In the genomic region with DNA sequence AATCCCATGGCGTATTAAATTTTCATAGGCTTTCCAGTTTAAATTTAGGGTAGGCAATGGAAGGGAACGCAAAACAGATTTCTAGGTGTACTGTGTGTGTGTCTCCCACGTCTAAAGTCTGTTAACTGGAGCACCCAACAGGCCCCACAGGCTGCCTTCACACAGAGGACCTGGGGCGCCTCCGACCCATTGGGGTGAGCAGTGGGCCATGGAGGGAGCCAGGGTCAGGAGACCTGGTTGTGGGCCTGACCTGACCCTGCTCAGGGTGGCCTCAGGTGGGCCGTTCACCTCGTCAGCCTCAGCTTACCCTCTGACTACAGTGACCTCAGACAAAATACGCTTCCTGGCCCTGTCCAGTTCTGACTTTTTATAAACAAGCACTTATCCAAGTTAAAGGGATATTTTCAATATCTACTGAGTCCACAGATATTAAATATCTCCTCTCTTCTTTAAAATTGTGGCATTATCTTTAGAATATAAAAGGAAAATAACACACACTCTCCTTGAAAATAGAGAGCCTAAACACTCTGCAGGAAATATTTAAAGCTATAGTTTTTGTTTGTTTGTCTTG, we compare ENCODE assay signal across 21 cellular contexts.
A peak's percentile ranks its signal among the peaks of the same experiment; 100 is the strongest.
DNase-seq lines count a peak whose midpoint lies in the region; ATAC-seq and TF ChIP-seq lines count a peak whose summit lies in the region.
"Had no signal": no experiment of that assay in that cellular context is flagged by ENCODE, and none has a peak within 500 bp of the region (broad histone marks: within the 10 kb centered on the region; RNA-seq: fewer than 3 reads in every experiment).

No MANE protein-coding gene starts in this region.

- H3K9me3 ChIP-seq in osteoblast (ENCODE audit: low read depth, low read length) (no peaks in the 10 kb centered on the region), thyroid gland (no peaks in the 10 kb centered on the region)
- H3K9me3 ChIP-seq: spleen had no signal

- H2AFZ ChIP-seq in osteoblast (ENCODE audit: low read length): no peak overlapping the region

- H3K4me3 Mint-ChIP-seq in chondrocyte (ENCODE audit: unreplicated experiment): no peak overlapping the region
- H3K4me3 Mint-ChIP-seq: activated CD8-positive, alpha-beta T cell treated with anti-CD3 and anti-CD28 coated beads for 36 hours; activated naive CD4-positive, alpha-beta T cell treated with anti-CD3 and anti-CD28 coated beads, Interleukin-2, amount 50 U/mL, for 24 hours; CD8-positive, alpha-beta memory T cell; naive thymus-derived CD4-positive, alpha-beta T cell had no signal

- peaks cover 43% of the 10 kb centered on the region for H3K4me1 Mint-ChIP-seq in chondrocyte (ENCODE audit: low read depth)
- H3K4me1 Mint-ChIP-seq: activated naive CD4-positive, alpha-beta T cell treated with anti-CD3 and anti-CD28 coated beads, Interleukin-2, amount 50 U/mL, for 24 hours; CD8-positive, alpha-beta memory T cell; naive thymus-derived CD4-positive, alpha-beta T cell had no signal

- ATAC-seq in GM18870 (IDR thresholded peaks at IDR 0.05; ENCODE audit: unreplicated experiment): no peak
- ATAC-seq: activated CD8-positive, alpha-beta T cell treated with anti-CD3 and anti-CD28 coated beads for 36 hours; foreskin keratinocyte; naive thymus-derived CD4-positive, alpha-beta T cell had no signal

- TF ChIP-seq POLR2A in thyroid gland (IDR thresholded peaks at IDR 0.05): no peak

- peaks cover 18% of the 10 kb centered on the region for H3K36me3 Mint-ChIP-seq in chondrocyte (ENCODE audit: low read depth)
- H3K36me3 Mint-ChIP-seq: activated naive CD4-positive, alpha-beta T cell treated with anti-CD3 and anti-CD28 coated beads, Interleukin-2, amount 50 U/mL, for 24 hours; CD8-positive, alpha-beta memory T cell; naive thymus-derived CD4-positive, alpha-beta T cell had no signal

- peak overlapping the region; percentile 33 for H3K27ac ChIP-seq in RWPE1
- H3K27ac ChIP-seq in osteoblast (ENCODE audit: low read depth, low read length): peak overlapping the region; percentile 72
- peak overlapping the region; percentile 66 to 79 (median 67) for H3K27ac ChIP-seq in thyroid gland
- H3K27ac ChIP-seq: foreskin keratinocyte, spleen had no signal

- no peak overlapping the region for H3K4me3 ChIP-seq in osteoblast (ENCODE audit: insufficient read depth, low read length)
- H3K4me3 ChIP-seq in thyroid gland (replicated peaks in 1 of 3): no peak overlapping the region
- H3K4me3 ChIP-seq: spleen had no signal

- CTCF ChIA-PET in RWPE1 (lab: Yijun Ruan, JAX): no interaction called here

- POLR2A ChIA-PET in RWPE1 (lab: Yijun Ruan, JAX; ENCODE audit: low non-redundant PET): no interaction called here

- DNase-seq in RWPE1 (ENCODE audit: low spot score) (no peak), chondrocyte (ENCODE audit: low spot score) (no peak), osteoblast (ENCODE audit: insufficient read length, low spot score, missing footprints) (peak; percentile 46), thyroid gland (no peak), epidermal melanocyte (ENCODE audit: insufficient read length, low spot score) (no peak)
- DNase-seq in stimulated activated CD4-positive, alpha-beta T cell treated with anti-CD3 and anti-CD28 coated beads, Interleukin-1b, Interleukin-23, amount 100 ng/mL, for 48 hours: no peak
- DNase-seq: activated CD8-positive, alpha-beta T cell treated with anti-CD3 and anti-CD28 coated beads for 36 hours; CD8-positive, alpha-beta memory T cell; dermis blood vessel endothelial cell; DMS53; foreskin keratinocyte; GF-D8; mesenchymal stem cell; naive thymus-derived CD4-positive, alpha-beta T cell; NCI-H1105 treated with DMSO at 0.1 percent for 48 hours; NCI-H2107; NCI-H510A treated with DMSO at 0.1 percent for 48 hours; spleen; T-helper 9 cell had no signal

- H3K4me2 ChIP-seq in osteoblast (ENCODE audit: insufficient read depth, low read length): no peak overlapping the region

- intact Hi-C loops in thyroid gland (cut with DNase I): no loop called here

- 77 to 90% methylated on average over 7 to 8 of the region's 8 CpGs for WGBS in thyroid gland, 2 donors

- H3K27me3 ChIP-seq in osteoblast (ENCODE audit: insufficient read depth, low read length) (no peaks in the 10 kb centered on the region), thyroid gland (no peaks in the 10 kb centered on the region)
- H3K27me3 ChIP-seq: foreskin keratinocyte, spleen had no signal

- TF ChIP-seq CTCF in RWPE1 (conservative IDR thresholded peaks at IDR 0.05; ENCODE audit: low read depth) (no peak), chondrocyte (IDR thresholded peaks at IDR 0.05) (no peak), osteoblast (IDR thresholded peaks at IDR 0.05; ENCODE audit: extremely low read depth, low read depth, low read length) (no peak), thyroid gland (IDR thresholded peaks at IDR 0.05) (no peak)

- H3K79me2 ChIP-seq in osteoblast (ENCODE audit: insufficient read depth, low read length): no peaks in the 10 kb centered on the region

- H3K36me3 ChIP-seq in osteoblast (ENCODE audit: insufficient read depth, low read length): peaks cover 76% of the 10 kb centered on the region
- peaks cover 17 to 20% of the 10 kb centered on the region in 2 donors for H3K36me3 ChIP-seq in thyroid gland

- H3K27ac Mint-ChIP-seq in chondrocyte (ENCODE audit: unreplicated experiment): peak overlapping the region; percentile 67
- H3K27ac Mint-ChIP-seq: activated CD8-positive, alpha-beta T cell treated with anti-CD3 and anti-CD28 coated beads for 36 hours; activated naive CD4-positive, alpha-beta T cell treated with anti-CD3 and anti-CD28 coated beads, Interleukin-2, amount 50 U/mL, for 24 hours; CD8-positive, alpha-beta memory T cell; naive thymus-derived CD4-positive, alpha-beta T cell had no signal

- no peaks in the 10 kb centered on the region for H3K9me3 Mint-ChIP-seq in chondrocyte (ENCODE audit: low read depth)
- H3K9me3 Mint-ChIP-seq: activated CD8-positive, alpha-beta T cell treated with anti-CD3 and anti-CD28 coated beads for 36 hours; activated naive CD4-positive, alpha-beta T cell treated with anti-CD3 and anti-CD28 coated beads, Interleukin-2, amount 50 U/mL, for 24 hours; CD8-positive, alpha-beta memory T cell had no signal

- peaks cover 18% of the 10 kb centered on the region for H3K4me1 ChIP-seq in osteoblast (ENCODE audit: insufficient read depth, low read length)
- peaks cover 43 to 45% of the 10 kb centered on the region in 2 donors for H3K4me1 ChIP-seq in thyroid gland
- H3K4me1 ChIP-seq: foreskin keratinocyte, spleen had no signal

- H3K27me3 Mint-ChIP-seq in chondrocyte (ENCODE audit: low read depth): no peaks in the 10 kb centered on the region
- H3K27me3 Mint-ChIP-seq: activated CD8-positive, alpha-beta T cell treated with anti-CD3 and anti-CD28 coated beads for 36 hours had no signal

- no peaks in the 10 kb centered on the region for H4K20me1 ChIP-seq in osteoblast (ENCODE audit: insufficient read depth, low read length)
